Comparison of ENCODE assay signal across 9 cellular contexts in genomic region chr6:38404355-38404754, GRCh38.
A peak's percentile ranks its signal among the peaks of the same experiment; 100 is the strongest.
DNase-seq lines count a peak whose midpoint lies in the region; ATAC-seq and TF ChIP-seq lines count a peak whose summit lies in the region.
"Had no signal": no experiment of that assay in that cellular context is flagged by ENCODE, and none has a peak within 500 bp of the region (broad histone marks: within the 10 kb centered on the region; RNA-seq: fewer than 3 reads in every experiment).

No MANE protein-coding gene starts in this region.

- POLR2A ChIA-PET in HEK293 (lab: Yijun Ruan, JAX): no interaction called here

- no peak for ATAC-seq in GM18909 (IDR thresholded peaks at IDR 0.05; ENCODE audit: poor library complexity, unreplicated experiment)
- no peak for ATAC-seq in HG03196 (IDR thresholded peaks at IDR 0.05; ENCODE audit: unreplicated experiment)

- DNase-seq in NCI-H526 (lab: John Stamatoyannopoulos, UW) (peak; percentile 81 to 86), epithelial cell of prostate (ENCODE audit: low read depth, low spot score) (no peak), pons (ENCODE audit: low spot score) (peak; percentile 45), DMS153 (lab: John Stamatoyannopoulos, UW) (no peak)
- DNase-seq: DMS53; stimulated activated CD4-positive, alpha-beta T cell treated with anti-CD3 and anti-CD28 coated beads, Interleukin-4, amount 100 ng/mL, for 1 hour had no signal

- peaks cover 17% of the 10 kb centered on the region; the same call in 1 of the 2 replicates for H3K4me1 ChIP-seq in HEK293 (ENCODE audit: control insufficient read depth, insufficient read depth, low read length)

- H3K36me3 ChIP-seq in HEK293 (ENCODE audit: control insufficient read depth in 2 of 2, insufficient read depth in 1 of 2, low read length in 2 of 2): no peaks in the 10 kb centered on the region

- no peak overlapping the region for H3K4me3 ChIP-seq in HEK293 (ENCODE audit: low read depth, low read length)

- no peak for TF ChIP-seq CTCF in HEK293 (tag by site-specific recombination; IDR thresholded peaks at IDR 0.05)

- CTCF ChIA-PET in HEK293 (lab: Yijun Ruan, JAX): interaction anchor here (0.7 kb wide), 1 partner anchor 71 kb away, joined by 3 read pairs; no protein-coding TSS in a partner anchor

- H3K27ac ChIP-seq in HEK293 (ENCODE audit: extremely low read depth, low read depth, low read length) (no peak overlapping the region), epithelial cell of prostate (peak overlapping the region; percentile 81)

- no peaks in the 10 kb centered on the region for H3K9me3 ChIP-seq in HEK293 (ENCODE audit: control insufficient read depth, insufficient read depth, low read depth, low read length)

TF ChIP-seq in HEK293, 187 proteins besides CTCF, POLR2A, EP300 and RAD21:
- TF ChIP-seq PRDM1 (tag by site-specific recombination; IDR thresholded peaks at IDR 0.05) (0 out of 2 replicates have a peak, but pooled peaks have one; percentile 33), ZNF341 (tag by site-specific recombination; IDR thresholded peaks at IDR 0.05; ENCODE audit: low read depth) (no peak)

Comparison
In these comparisons a context has a peak if more than half of its experiments do, and no peak if none do; other contexts are left out.
1. DNase-seq: peak in NCI-H526 (2 of 2) and pons (single experiment); none in epithelial cell of prostate (single experiment) and DMS153 (single experiment).